23 cellular contexts compared by ENCODE assay signal in the genomic region with DNA sequence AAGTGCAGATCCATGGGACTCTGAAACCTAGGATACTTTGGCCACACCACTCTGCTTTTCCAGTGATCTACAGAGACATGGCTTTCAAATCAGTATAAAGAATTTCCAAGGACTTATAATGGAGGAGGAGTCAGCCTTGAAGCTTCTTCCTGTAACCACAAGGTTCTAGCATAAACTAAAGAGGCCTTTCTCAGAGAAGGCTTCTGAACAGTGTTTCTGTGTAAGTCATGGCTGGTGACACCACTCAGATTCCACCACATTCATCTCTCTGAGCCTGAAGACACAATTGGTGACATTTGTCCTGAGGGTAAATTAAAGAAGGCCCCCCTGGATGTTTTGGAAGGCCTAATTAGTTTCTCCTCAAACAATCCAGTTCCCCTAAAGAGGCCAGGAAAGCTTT. TPM values are rescaled to one million over a fixed set of nuclear protein-coding genes. Genes with fewer than 3 reads are reported as not detected.
DNase-seq lines count a peak whose midpoint lies in the region; ATAC-seq, FAIRE-seq and TF ChIP-seq lines count a peak whose summit lies in the region.
"Had no signal": no experiment of that assay in that cellular context is flagged by ENCODE, and none has a peak within 500 bp of the region (broad histone marks: within the 10 kb centered on the region; RNA-seq: fewer than 3 reads in every experiment).

No MANE protein-coding gene starts in this region.

- H3K56ac ChIP-seq in IMR-90 (ENCODE audit: extremely low read depth, insufficient read depth, low read length), result no peak overlapping the region

- ATAC-seq in IMR-90 (ENCODE audit: low read depth) (peak; percentile 66), HG02759 (IDR thresholded peaks at IDR 0.05; ENCODE audit: unreplicated experiment) (no peak)
- ATAC-seq: gastrocnemius medialis, left colon, mucosa of descending colon had no signal

- TF ChIP-seq CTCF in IMR-90 (conservative IDR thresholded peaks at IDR 0.05; ENCODE audit: low read depth, low read length), result no peak
- no peak for TF ChIP-seq CTCF in smooth muscle cell (IDR thresholded peaks at IDR 0.05; ENCODE audit: borderline replicate concordance, insufficient read depth, poor library complexity, severe bottlenecking)

- H3K4me2 ChIP-seq in IMR-90 (ENCODE audit: low read depth, low read length) (peak overlapping the region; percentile 25; the same call in 1 of the 2 replicates), smooth muscle cell (peak overlapping the region; percentile 24)

- H2AFZ ChIP-seq in IMR-90 (replicated peaks; ENCODE audit: low read length, poor library complexity) (no peak overlapping the region), smooth muscle cell (ENCODE audit: low read depth) (no peak overlapping the region)

- peaks cover 10 to 73% of the 10 kb centered on the region in 2 experiments; a peak in 3 of 4 replicates for H3K79me1 ChIP-seq in IMR-90 (ENCODE audit: low read depth in 1 of 2, low read length in 2 of 2)

- H3K9me1 ChIP-seq in IMR-90 (ENCODE audit: insufficient read depth, low read length), result peaks cover 36% of the 10 kb centered on the region

- no peak for TF ChIP-seq POLR2A in IMR-90 (IDR thresholded peaks at IDR 0.05; ENCODE audit: low read depth, low read length)

- dilution Hi-C loops in IMR-90 (cut with HindIII; ENCODE audit: low sequenced_read_pairs, unreplicated experiment), result no loop called here

- H4K20me1 ChIP-seq in IMR-90 (ENCODE audit: insufficient read depth, low read length), result peaks cover 4% of the 10 kb centered on the region
- H4K20me1 ChIP-seq in smooth muscle cell (ENCODE audit: low read depth), result peaks cover 36% of the 10 kb centered on the region

- BruUV-seq in IMR-90 (replicated peaks; lab: Mats Ljungman, UMichigan), result no TSS peak

- H3K9ac ChIP-seq in IMR-90 (ENCODE audit: low read depth, low read length) (no peak overlapping the region), smooth muscle cell (ENCODE audit: low read depth) (peak overlapping the region; percentile 21)

- peak overlapping the region in 1 of 2 experiments; percentile 66; a peak in 2 of 4 replicates for H4K8ac ChIP-seq in IMR-90 (ENCODE audit: low read depth in 2 of 2, low read length in 2 of 2)

- peaks cover 8% of the 10 kb centered on the region for H3K36me3 ChIP-seq in IMR-90 (ENCODE audit: control insufficient read depth, insufficient read depth, low read length)
- H3K36me3 ChIP-seq in smooth muscle cell (ENCODE audit: low read depth), result no peaks in the 10 kb centered on the region
- peaks cover 0 to 2% of the 10 kb centered on the region in 2 donors for H3K36me3 ChIP-seq in small intestine (ENCODE audit: control insufficient read depth in 2 of 2, insufficient read depth in 2 of 2, low read length in 2 of 2)

- CTCF ChIA-PET in activated naive CD4-positive, alpha-beta T cell treated with anti-CD3 and anti-CD28 coated beads, Interleukin-2, amount 10 ng/mL, durations not matched to agents 7 days and 5 days (lab: Charles Lee), result no interaction called here
- CTCF ChIA-PET in IMR-90 (lab: Yijun Ruan, JAX), result interaction anchor here (1.7 kb wide), 1 partner anchor 17 kb away, joined by 5 read pairs; no protein-coding TSS in a partner anchor

- H2BK20ac ChIP-seq in IMR-90 (ENCODE audit: low read depth, low read length), result peak overlapping the region; percentile 50; the same call in 1 of the 2 replicates

- no peak for DNase-seq in activated naive CD4-positive, alpha-beta T cell treated with anti-CD3 and anti-CD28 coated beads, Interleukin-2, amount 10 ng/mL, durations not matched to agents 7 days and 5 days
- no peak for DNase-seq in activated naive CD4-positive, alpha-beta T cell treated with anti-CD3 and anti-CD28 coated beads, Interleukin-2, amount 50 U/mL, for 16 hours
- peak; percentile 68 for DNase-seq in IMR-90
- no peak for DNase-seq in activated T-helper 2 cell treated with anti-CD3 and anti-CD28 coated beads, Interferon-gamma antibody, Interleukin-2, Interleukin-4, amounts not matched to agents 10 μg/mL and 5 μg/mL and 100 μg/mL, durations not matched to agents 14 hours and 24 hours and 36 hours (ENCODE audit: low spot score)
- no peak for DNase-seq in smooth muscle cell (lab: John Stamatoyannopoulos, UW; ENCODE audit: unreplicated experiment)
- no peak for DNase-seq in NCI-H345 treated with DMSO at 0.1 percent for 48 hours (lab: John Stamatoyannopoulos, UW; ENCODE audit: unreplicated experiment)
- DNase-seq in small intestine, result no peak
- DNase-seq: ACHN; activated naive CD4-positive, alpha-beta T cell treated with Interleukin-2 at 50 U/mL for 16 hours; CD8-positive, alpha-beta memory T cell; dermis blood vessel endothelial cell; DMS79 treated with DMSO at 0.1 percent for 48 hours; gastrocnemius medialis; left colon; mucosa of descending colon; MV-4-11; NCI-H2029 treated with DMSO at 0.1 percent for 48 hours; NCI-H510A; nucleus accumbens; stomach had no signal

- peaks cover 42% of the 10 kb centered on the region for H3K4me1 Mint-ChIP-seq in activated naive CD4-positive, alpha-beta T cell treated with anti-CD3 and anti-CD28 coated beads, Interleukin-2, amount 10 ng/mL, durations not matched to agents 7 days and 5 days
- H3K4me1 Mint-ChIP-seq in activated T-helper 2 cell treated with anti-CD3 and anti-CD28 coated beads, Interferon-gamma antibody, Interleukin-2, Interleukin-4, amounts not matched to agents 10 μg/mL and 5 μg/mL and 100 μg/mL, durations not matched to agents 14 hours and 24 hours and 36 hours (ENCODE audit: low read depth), result peaks cover 42% of the 10 kb centered on the region

- H3K36me3 Mint-ChIP-seq in activated naive CD4-positive, alpha-beta T cell treated with anti-CD3 and anti-CD28 coated beads, Interleukin-2, amount 10 ng/mL, durations not matched to agents 7 days and 5 days, result peaks cover 32% of the 10 kb centered on the region
- peaks cover 50% of the 10 kb centered on the region for H3K36me3 Mint-ChIP-seq in activated T-helper 2 cell treated with anti-CD3 and anti-CD28 coated beads, Interferon-gamma antibody, Interleukin-2, Interleukin-4, amounts not matched to agents 10 μg/mL and 5 μg/mL and 100 μg/mL, durations not matched to agents 14 hours and 24 hours and 36 hours (ENCODE audit: low read depth)

- in situ Hi-C loops in IMR-90 (cut with MboI; ENCODE audit: low sequenced_read_pairs), result no loop called here

- H4K5ac ChIP-seq in IMR-90 (ENCODE audit: low read depth, low read length), result peak overlapping the region; percentile 10; the same call in 1 of the 2 replicates

- FAIRE-seq in small intestine (lab: Jason Lieb, UNC), result no peak
- FAIRE-seq: H1 had no signal

- peak overlapping the region; percentile 39; the same call in 1 of the 2 replicates for H3K27ac ChIP-seq in IMR-90 (ENCODE audit: insufficient read depth, low read length)
- H3K27ac ChIP-seq in smooth muscle cell (ENCODE audit: low read depth), result peak overlapping the region; percentile 85
- H3K27ac ChIP-seq in small intestine (ENCODE audit: low read depth in 1 of 2, low read length in 1 of 2), result no peak overlapping the region
- H3K27ac ChIP-seq: epithelial cell of prostate, stomach had no signal

- peak overlapping the region; percentile 79 for H2BK5ac ChIP-seq in IMR-90 (ENCODE audit: low read depth, low read length, poor library complexity, severe bottlenecking)

- peak overlapping the region; percentile 89 for H3K14ac ChIP-seq in IMR-90 (replicated peaks; ENCODE audit: low read depth, low read length)

- H3K27me3 Mint-ChIP-seq in activated naive CD4-positive, alpha-beta T cell treated with anti-CD3 and anti-CD28 coated beads, Interleukin-2, amount 10 ng/mL, durations not matched to agents 7 days and 5 days, result no peaks in the 10 kb centered on the region
- H3K27me3 Mint-ChIP-seq in activated T-helper 2 cell treated with anti-CD3 and anti-CD28 coated beads, Interferon-gamma antibody, Interleukin-2, Interleukin-4, amounts not matched to agents 10 μg/mL and 5 μg/mL and 100 μg/mL, durations not matched to agents 14 hours and 24 hours and 36 hours (ENCODE audit: low read depth), result no peaks in the 10 kb centered on the region

- H3K4me3 ChIP-seq in IMR-90 (ENCODE audit: insufficient read depth, low read depth, low read length), result no peak overlapping the region
- no peak overlapping the region for H3K4me3 ChIP-seq in smooth muscle cell
- no peak overlapping the region for H3K4me3 ChIP-seq in small intestine (ENCODE audit: low read depth in 1 of 2, low read length in 2 of 2)
- H3K4me3 ChIP-seq: gastrocnemius medialis, mucosa of descending colon, stomach had no signal

- H2AK9ac ChIP-seq in IMR-90 (replicated peaks; ENCODE audit: low read depth, low read length, poor library complexity), result no peak overlapping the region

- H3K4ac ChIP-seq in IMR-90 (ENCODE audit: low read depth, low read length), result peak overlapping the region; percentile 73

- H3F3A ChIP-seq in smooth muscle cell (ENCODE audit: low read depth), result peaks cover 17% of the 10 kb centered on the region

- H3K4me3 Mint-ChIP-seq in activated naive CD4-positive, alpha-beta T cell treated with anti-CD3 and anti-CD28 coated beads, Interleukin-2, amount 10 ng/mL, durations not matched to agents 7 days and 5 days, result no peak overlapping the region
- no peak overlapping the region for H3K4me3 Mint-ChIP-seq in activated T-helper 2 cell treated with anti-CD3 and anti-CD28 coated beads, Interferon-gamma antibody, Interleukin-2, Interleukin-4, amounts not matched to agents 10 μg/mL and 5 μg/mL and 100 μg/mL, durations not matched to agents 14 hours and 24 hours and 36 hours (ENCODE audit: low read depth)
- H3K4me3 Mint-ChIP-seq: CD8-positive, alpha-beta memory T cell had no signal

- H2BK120ac ChIP-seq in IMR-90 (ENCODE audit: low read depth, low read length), result peak overlapping the region; percentile 67

- POLR2A ChIA-PET in IMR-90 (lab: Charles Lee; ENCODE audit: unreplicated experiment), result no interaction called here

- no peaks in the 10 kb centered on the region for H3K9me3 ChIP-seq in IMR-90 (ENCODE audit: control insufficient read depth, insufficient read depth, low read length)
- H3K9me3 ChIP-seq in smooth muscle cell (replicated peaks; ENCODE audit: low read depth), result no peaks in the 10 kb centered on the region
- no peaks in the 10 kb centered on the region for H3K9me3 ChIP-seq in small intestine (ENCODE audit: control insufficient read depth, low read depth)
- H3K9me3 ChIP-seq: gastrocnemius medialis, mucosa of descending colon, stomach had no signal

- intact Hi-C loops in IMR-90 (cut with micrococcal nuclease), result no loop called here
- intact Hi-C loops in activated T-helper 2 cell treated with anti-CD3 and anti-CD28 coated beads, Interferon-gamma antibody, Interleukin-2, Interleukin-4, amounts not matched to agents 10 μg/mL and 5 μg/mL and 100 μg/mL, durations not matched to agents 14 hours and 24 hours and 36 hours (cut with micrococcal nuclease), result no loop called here

- H2AK5ac ChIP-seq in IMR-90 (ENCODE audit: low read depth, low read length), result peak overlapping the region; percentile 83; the same call in 1 of the 2 replicates

- H3K79me2 ChIP-seq in smooth muscle cell (ENCODE audit: low read depth), result no peaks in the 10 kb centered on the region

- peak overlapping the region; percentile 20; the same call in 1 of the 2 replicates for H4K91ac ChIP-seq in IMR-90 (ENCODE audit: insufficient read depth, low read depth, low read length)

- TF ChIP-seq RAD21 in IMR-90 (IDR thresholded peaks at IDR 0.05; ENCODE audit: low read length), result no peak

- H3K18ac ChIP-seq in IMR-90 (ENCODE audit: low read depth, low read length), result peak overlapping the region; percentile 78

- H3K4me1 ChIP-seq in IMR-90 (ENCODE audit: control insufficient read depth, insufficient read depth, low read length) (peaks cover 29% of the 10 kb centered on the region), smooth muscle cell (ENCODE audit: low read depth) (peaks cover 10% of the 10 kb centered on the region), small intestine (ENCODE audit: control insufficient read depth in 2 of 2, insufficient read depth in 1 of 2, low read depth in 1 of 2, low read length in 1 of 2) (peaks cover 2 to 19% of the 10 kb centered on the region in 2 donors)

- no peaks in the 10 kb centered on the region for H3K9me3 Mint-ChIP-seq in activated naive CD4-positive, alpha-beta T cell treated with anti-CD3 and anti-CD28 coated beads, Interleukin-2, amount 10 ng/mL, durations not matched to agents 7 days and 5 days
- H3K9me3 Mint-ChIP-seq in activated T-helper 2 cell treated with anti-CD3 and anti-CD28 coated beads, Interferon-gamma antibody, Interleukin-2, Interleukin-4, amounts not matched to agents 10 μg/mL and 5 μg/mL and 100 μg/mL, durations not matched to agents 14 hours and 24 hours and 36 hours, result no peaks in the 10 kb centered on the region
- H3K9me3 Mint-ChIP-seq: CD8-positive, alpha-beta memory T cell had no signal

- H3K23ac ChIP-seq in IMR-90 (ENCODE audit: low read depth, low read length), result peak overlapping the region; percentile 65; the same call in 1 of the 2 replicates

- H3K27ac Mint-ChIP-seq in activated naive CD4-positive, alpha-beta T cell treated with anti-CD3 and anti-CD28 coated beads, Interleukin-2, amount 10 ng/mL, durations not matched to agents 7 days and 5 days, result peak overlapping the region; percentile 43
- peak overlapping the region; percentile 53 for H3K27ac Mint-ChIP-seq in activated T-helper 2 cell treated with anti-CD3 and anti-CD28 coated beads, Interferon-gamma antibody, Interleukin-2, Interleukin-4, amounts not matched to agents 10 μg/mL and 5 μg/mL and 100 μg/mL, durations not matched to agents 14 hours and 24 hours and 36 hours

- H3K27me3 ChIP-seq in IMR-90 (ENCODE audit: control insufficient read depth, insufficient read depth, low read length) (no peaks in the 10 kb centered on the region), smooth muscle cell (ENCODE audit: low read depth) (no peaks in the 10 kb centered on the region), small intestine (ENCODE audit: control insufficient read depth in 2 of 2, insufficient read depth in 2 of 2, low read length in 2 of 2) (no peaks in the 10 kb centered on the region)
- H3K27me3 ChIP-seq: gastrocnemius medialis, stomach had no signal

- H2BK15ac ChIP-seq in IMR-90 (ENCODE audit: low read depth, low read length), result peak overlapping the region; percentile 53; the same call in 2 of the 3 replicates

RNA-seq across cellular contexts. Expression of a gene that starts 29.0 kb away (rescaled TPM):
- 0.28 and 0.36 TPM in 2 replicates for total RNA-seq in IMR-90 (2012; rRNA removed)
- 0.76 and 1.1 TPM in 2 replicates for polyA plus RNA-seq in IMR-90 (2012; rRNA removed)
- 1.3 and 1.6 TPM in 2 replicates for polyA plus RNA-seq in IMR-90 (2012; cell fraction: cytosol; rRNA removed)
- polyA plus RNA-seq in IMR-90 (2012; cell fraction: nucleus; rRNA removed; ENCODE audit: low replicate concordance), result 2.9 and 7.6 TPM in 2 replicates
- 20.2 and 23.8 TPM in 2 replicates for total RNA-seq in activated T-helper 2 cell treated with anti-CD3 and anti-CD28 coated beads, Interferon-gamma antibody, Interleukin-2, Interleukin-4, amounts not matched to agents 10 μg/mL and 5 μg/mL and 100 μg/mL, durations not matched to agents 14 hours and 24 hours and 36 hours
- total RNA-seq in smooth muscle cell, result 1.5 and 1.8 TPM in 2 replicates
- 1.6 and 3.8 TPM in 2 replicates for polyA plus RNA-seq in smooth muscle cell
- polyA plus RNA-seq in small intestine, result 1 to 10 TPM in 2 of 3 donors, under 1 TPM in 1; 0.67 to 3.2 (median 1.9) TPM

Comparison
In these comparisons a context has a peak if more than half of its experiments do, and no peak if none do; other contexts are left out.
1. H3K27ac ChIP-seq: peak in IMR-90 (single experiment) and smooth muscle cell (single experiment); none in small intestine (0 of 2).